ENCODE assay signal across 1 cellular context in the genomic region with DNA sequence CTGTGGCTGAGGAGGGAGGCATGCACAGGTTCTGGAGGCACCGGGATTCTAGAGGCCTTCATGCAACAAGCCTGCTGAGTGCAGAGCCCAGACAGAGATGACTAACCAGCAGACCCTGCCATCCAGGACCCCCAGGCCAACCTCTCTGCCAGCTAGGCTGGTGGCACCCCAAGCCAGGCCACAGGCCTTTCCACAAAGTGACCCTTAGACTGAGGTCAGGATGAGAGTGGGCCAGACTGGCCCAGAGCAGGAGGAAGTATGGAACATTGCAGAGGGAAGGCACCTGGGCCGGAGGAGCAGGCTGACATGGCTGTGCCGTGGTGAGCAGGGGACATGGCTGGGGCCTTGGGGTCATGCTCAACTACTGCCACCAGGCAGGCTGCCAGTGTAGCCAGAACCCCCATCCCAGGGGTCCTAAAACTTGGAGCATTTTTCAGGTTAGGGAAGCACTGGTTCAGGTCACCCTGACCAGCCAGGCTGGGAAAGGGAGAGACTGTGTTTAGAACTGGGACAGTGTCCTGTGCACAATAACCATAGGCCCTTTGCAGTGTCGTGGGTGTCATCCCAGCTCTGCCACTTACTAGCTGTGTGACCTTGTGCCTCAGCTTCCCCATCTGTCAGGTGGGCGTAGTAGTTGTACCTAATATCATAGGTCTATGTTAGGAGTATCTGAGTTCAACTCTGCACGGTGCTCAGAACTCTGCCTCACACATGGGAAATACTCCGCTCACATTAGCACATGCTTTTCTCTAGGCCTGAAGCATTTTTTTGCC.
TF ChIP-seq lines count a peak whose summit lies in the region.

No MANE protein-coding gene starts in this region.

TF ChIP-seq in HepG2, 621 proteins besides CTCF, POLR2A, EP300 and RAD21:
- TF ChIP-seq AGO2 (optimal IDR thresholded peaks at IDR 0.05; ENCODE audit: low read depth, low read length) (peak; percentile 35), HDAC2 (CRISPR knock-in tag; IDR thresholded peaks at IDR 0.05) (no peak), POLR2G (IDR thresholded peaks at IDR 0.05; ENCODE audit: low read depth, low read length) (peak; percentile 23; the same call in 1 of the 2 replicates)
- TF ChIP-seq, protein P1, sequence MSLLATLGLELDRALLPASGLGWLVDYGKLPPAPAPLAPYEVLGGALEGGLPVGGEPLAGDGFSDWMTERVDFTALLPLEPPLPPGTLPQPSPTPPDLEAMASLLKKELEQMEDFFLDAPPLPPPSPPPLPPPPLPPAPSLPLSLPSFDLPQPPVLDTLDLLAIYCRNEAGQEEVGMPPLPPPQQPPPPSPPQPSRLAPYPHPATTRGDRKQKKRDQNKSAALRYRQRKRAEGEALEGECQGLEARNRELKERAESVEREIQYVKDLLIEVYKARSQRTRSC (CRISPR knock-in tag; IDR thresholded peaks at IDR 0.05; ENCODE audit: low read depth), result no peak
